In the genomic region with DNA sequence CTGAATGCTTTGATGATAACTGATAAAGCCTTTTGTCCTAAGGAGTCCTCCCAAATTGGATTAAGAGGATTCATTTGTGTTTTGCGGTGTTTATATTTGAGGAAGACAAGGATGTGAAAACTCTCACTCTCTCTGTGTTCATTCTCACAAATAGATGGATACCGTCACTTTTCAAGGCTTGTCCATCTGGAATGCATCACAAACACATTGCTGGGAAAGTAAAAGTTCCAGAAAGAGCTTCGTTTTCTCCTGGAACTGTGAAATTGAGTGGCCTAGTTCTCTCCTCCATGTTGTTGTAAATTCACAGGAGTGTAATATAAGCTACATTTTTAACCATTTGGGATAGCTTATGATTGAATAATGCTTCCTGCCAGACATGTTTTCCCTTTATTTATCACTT, we compare ENCODE assay signal across 1 cellular context.
TF ChIP-seq lines count a peak whose summit lies in the region.

No MANE protein-coding gene starts in this region.

TF ChIP-seq in H1, 55 proteins besides CTCF, POLR2A, EP300 and RAD21:
- no peak for TF ChIP-seq FOSL1 (IDR thresholded peaks at IDR 0.05; ENCODE audit: insufficient read depth, low read depth, low read length)
- TF ChIP-seq, protein P1, sequence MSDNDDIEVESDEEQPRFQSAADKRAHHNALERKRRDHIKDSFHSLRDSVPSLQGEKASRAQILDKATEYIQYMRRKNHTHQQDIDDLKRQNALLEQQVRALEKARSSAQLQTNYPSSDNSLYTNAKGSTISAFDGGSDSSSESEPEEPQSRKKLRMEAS (IDR thresholded peaks at IDR 0.05): no peak
- TF ChIP-seq TAF1 (IDR thresholded peaks at IDR 0.05; ENCODE audit: low read depth, low read length): no peak
- TF ChIP-seq MAFK (IDR thresholded peaks at IDR 0.05; ENCODE audit: low read depth, low read length): no peak
- TF ChIP-seq POLR2AphosphoS5 (IDR thresholded peaks at IDR 0.05; ENCODE audit: low read depth, low read length): no peak
- TF ChIP-seq YY1 (IDR thresholded peaks at IDR 0.05; ENCODE audit: low read depth, low read length): no peak
- TF ChIP-seq EGR1 (IDR thresholded peaks at IDR 0.05; ENCODE audit: borderline replicate concordance, low read depth, low read length): no peak
- TF ChIP-seq CTBP2 (IDR thresholded peaks at IDR 0.05; ENCODE audit: borderline replicate concordance, insufficient read depth, insufficient read length, low read length): no peak
- no peak for TF ChIP-seq BACH1 (IDR thresholded peaks at IDR 0.05; ENCODE audit: low read length)
- no peak for TF ChIP-seq NANOG (IDR thresholded peaks at IDR 0.05; ENCODE audit: insufficient read depth, low read depth, low read length, poor library complexity, severe bottlenecking)
- TF ChIP-seq TAF7 (optimal IDR thresholded peaks at IDR 0.05; ENCODE audit: borderline replicate concordance, low read depth, low read length): no peak
- no peak for TF ChIP-seq SIX5 (IDR thresholded peaks at IDR 0.05; ENCODE audit: low read depth, low read length)
TF ChIP-seq in H1: peak in this region for 0.
